Comparison of ENCODE assay signal across 23 cellular contexts in genomic region chr7:15554081-15554480, GRCh38. TPM values are rescaled to one million over a fixed set of nuclear protein-coding genes. Genes with fewer than 3 reads are reported as not detected.
DNase-seq lines count a peak whose midpoint lies in the region; ATAC-seq, FAIRE-seq and TF ChIP-seq lines count a peak whose summit lies in the region.
"Had no signal": no experiment of that assay in that cellular context is flagged by ENCODE, and none has a peak within 500 bp of the region (broad histone marks: within the 10 kb centered on the region; RNA-seq: fewer than 3 reads in every experiment).

No MANE protein-coding gene starts in this region.

- no peak for TF ChIP-seq POLR2A in breast epithelium (IDR thresholded peaks at IDR 0.05)

- DNase-seq in EL (peak; percentile 73), RCC 7860 (ENCODE audit: low spot score) (peak; percentile 72), epithelial cell of esophagus (ENCODE audit: low read depth) (peak; percentile 63), neuronal stem cell (ENCODE audit: low spot score) (no peak), SIG-M5 treated with dmso at 0.1 percent for 504 hours (lab: John Stamatoyannopoulos, UW; ENCODE audit: unreplicated experiment) (no peak), breast epithelium (ENCODE audit: low spot score in 2 of 2) (no peak)
- DNase-seq in NK-92 treated with Interleukin-12 subunit alpha and Interleukin-12 subunit beta, amount 100 ng/mL, for 24 hours (lab: John Stamatoyannopoulos, UW): no peak
- DNase-seq: activated CD4-positive, alpha-beta memory T cell treated with anti-CD3 and anti-CD28 coated beads for 36 hours; activated naive CD4-positive, alpha-beta T cell treated with anti-CD3 and anti-CD28 coated beads, Interleukin-2, amount 10 ng/mL, durations not matched to agents 7 days and 5 days; activated T-cell treated with anti-CD3 and anti-CD28 coated beads, Interleukin-2, amount 50 U/mL, for 1 hour; COR-L47; KG1; NCI-H1092; NCI-H526 treated with DMSO at 0.1 percent for 48 hours; ovary; stimulated activated CD4-positive, alpha-beta T cell treated with anti-CD3 and anti-CD28 coated beads, Interleukin-4, amount 100 ng/mL, for 4 hours; stimulated activated CD8-positive, alpha-beta memory T cell treated with anti-CD3 and anti-CD28 coated beads, Interleukin-4, amount 100 ng/mL, for 48 hours; substantia nigra; T-cell had no signal

- no peak for ATAC-seq in HG03139 (IDR thresholded peaks at IDR 0.05; ENCODE audit: unreplicated experiment)
- ATAC-seq: T-cell had no signal

- H3K36me3 ChIP-seq in neuronal stem cell (replicated peaks in 1 of 2; ENCODE audit: control insufficient read depth in 2 of 2, insufficient read depth in 2 of 2, low read length in 2 of 2) (no peaks in the 10 kb centered on the region), breast epithelium (no peaks in the 10 kb centered on the region)
- H3K36me3 ChIP-seq: ovary had no signal

- TF ChIP-seq CTCF in epithelial cell of esophagus (IDR thresholded peaks at IDR 0.05; ENCODE audit: insufficient read depth, low read depth, low read length, missing control alignments) (no peak), breast epithelium (IDR thresholded peaks at IDR 0.05) (no peak)

- H3K4me3 ChIP-seq in epithelial cell of esophagus (ENCODE audit: low read length): no peak overlapping the region
- no peak overlapping the region for H3K4me3 ChIP-seq in neuronal stem cell (ENCODE audit: low read length in 2 of 2)
- no peak overlapping the region for H3K4me3 ChIP-seq in breast epithelium
- H3K4me3 ChIP-seq: hepatocyte, ovary had no signal

- no peak overlapping the region for H3K23ac ChIP-seq in neuronal stem cell (ENCODE audit: low read depth, low read length, poor library complexity)

- no peak overlapping the region for H3K27ac ChIP-seq in neuronal stem cell (replicated peaks; ENCODE audit: low read length)
- H3K27ac ChIP-seq in breast epithelium: no peak overlapping the region
- H3K27ac ChIP-seq: hepatocyte, HL-60, ovary had no signal

- H3K4me2 ChIP-seq in neuronal stem cell (ENCODE audit: insufficient read depth, low read length, poor library complexity, severe bottlenecking): no peak overlapping the region
- H3K4me2 ChIP-seq: hepatocyte had no signal

- peak overlapping the region; percentile 1 for H2AFZ ChIP-seq in neuronal stem cell (ENCODE audit: low read length)
- H2AFZ ChIP-seq: hepatocyte had no signal

- H2BK5ac ChIP-seq in neuronal stem cell (ENCODE audit: low read length): no peak overlapping the region

- H3K27me3 ChIP-seq in neuronal stem cell (ENCODE audit: control insufficient read depth in 3 of 3, insufficient read depth in 3 of 3, low read depth in 1 of 3, low read length in 3 of 3) (no peaks in the 10 kb centered on the region), breast epithelium (no peaks in the 10 kb centered on the region)
- H3K27me3 ChIP-seq: hepatocyte, ovary had no signal

- H3K14ac ChIP-seq in neuronal stem cell (ENCODE audit: low read length): no peak overlapping the region

- no peak overlapping the region for H3K4ac ChIP-seq in neuronal stem cell (ENCODE audit: low read length)

- no peak overlapping the region for H3K9ac ChIP-seq in neuronal stem cell (ENCODE audit: low read depth, low read length, poor library complexity)

- no peak overlapping the region for H2AK5ac ChIP-seq in neuronal stem cell (ENCODE audit: low read depth, low read length)

- H2BK120ac ChIP-seq in neuronal stem cell (ENCODE audit: low read depth, low read length): no peak overlapping the region

- no CpG with 5 or more reads among the region's 1 CpG for WGBS in neuronal stem cell (ENCODE audit: extremely low coverage in 2 of 2, insufficient read length in 2 of 2, insufficient replicate concordance in 1 of 2), 2 donors

- no peaks in the 10 kb centered on the region for H3K79me1 ChIP-seq in neuronal stem cell (ENCODE audit: low read depth, low read length)

- no peak overlapping the region for H4K8ac ChIP-seq in neuronal stem cell (ENCODE audit: low read depth, low read length)

- H2BK12ac ChIP-seq in neuronal stem cell (ENCODE audit: low read length): no peak overlapping the region

- no peak overlapping the region for H4K91ac ChIP-seq in neuronal stem cell (ENCODE audit: low read depth, low read length, poor library complexity)

- no peaks in the 10 kb centered on the region for H3K9me3 ChIP-seq in neuronal stem cell (replicated peaks in 1 of 2; ENCODE audit: control insufficient read depth in 2 of 2, insufficient read depth in 1 of 2, low read depth in 1 of 2, low read length in 2 of 2)
- no peaks in the 10 kb centered on the region for H3K9me3 ChIP-seq in breast epithelium
- H3K9me3 ChIP-seq: ovary had no signal

- H3K18ac ChIP-seq in neuronal stem cell (ENCODE audit: low read length): no peak overlapping the region

- peak; percentile 66 for FAIRE-seq in RCC 7860 (lab: Jason Lieb, UNC)

- H3K4me1 ChIP-seq in neuronal stem cell (ENCODE audit: control insufficient read depth in 2 of 2, insufficient read depth in 1 of 2, low read depth in 1 of 2, low read length in 2 of 2) (peaks cover 0 to under 1% of the 10 kb centered on the region in 2 donors), breast epithelium (no peaks in the 10 kb centered on the region)

- intact Hi-C loops in breast epithelium (cut with DNase I; ENCODE audit: low total_unique reads): no loop called here

- H2BK15ac ChIP-seq in neuronal stem cell (ENCODE audit: low read length): no peak overlapping the region

RNA-seq across cellular contexts. Expression of gene AGMO, which starts 7.7 kb away (rescaled TPM):
- 0.11 TPM for polyA plus RNA-seq in neuronal stem cell (2013, experiment 1 of 2)
- polyA plus RNA-seq in neuronal stem cell (2013, experiment 2 of 2): 0.11 TPM
- total RNA-seq in breast epithelium: 1 to 10 TPM; 1.4 to 4.3 (median 1.6) TPM
- total RNA-seq: activated CD4-positive, alpha-beta memory T cell treated with anti-CD3 and anti-CD28 coated beads for 36 hours; mononuclear cell; T-cell had no signal

Comparison
In these comparisons a context has a peak if more than half of its experiments do, and no peak if none do; other contexts are left out.
1. DNase-seq: peak in EL (single experiment), RCC 7860 (single experiment) and epithelial cell of esophagus (single experiment); none in neuronal stem cell (single experiment), NK-92 treated with Interleukin-12 subunit alpha and Interleukin-12 subunit beta, amount 100 ng/mL, for 24 hours (single experiment), SIG-M5 treated with dmso at 0.1 percent for 504 hours (single experiment) and breast epithelium (0 of 2).